ENCODE assay signal across 25 cellular contexts in genomic region chr15:39882602-39883001, GRCh38.
"Had no signal": no experiment of that assay in that cellular context is flagged by ENCODE, and none has a peak within 500 bp of the region (broad histone marks: within the 10 kb centered on the region; RNA-seq: fewer than 3 reads in every experiment).

No MANE protein-coding gene starts in this region.

- DNase-seq: dermis blood vessel endothelial cell; dorsolateral prefrontal cortex; effector CD4-positive, alpha-beta T cell; effector memory CD4-positive, alpha-beta T cell; foreskin keratinocyte; heart left ventricle; hypothalamus; immature natural killer cell; islet precursor cell; kidney; kidney glomerular epithelial cell; left colon; left ventricle myocardium superior; lower lobe of right lung; mesenchymal stem cell; mucosa of descending colon; naive B cell had no signal

- H3K36me3 Mint-ChIP-seq: immature natural killer cell, mesothelial cell of epicardium, naive B cell had no signal

- H2AFZ ChIP-seq: hepatocyte had no signal

- FAIRE-seq: endothelial cell of umbilical vein, frontal cortex, kidney had no signal

- H3K36me3 ChIP-seq: esophagus muscularis mucosa, gastroesophageal sphincter, heart left ventricle, lower lobe of right lung had no signal

- H3K9me3 Mint-ChIP-seq: immature natural killer cell, mesothelial cell of epicardium, naive B cell had no signal

- ATAC-seq: foreskin keratinocyte, gastroesophageal sphincter, heart left ventricle, left colon, left lobe of liver, left ventricle myocardium superior, lower lobe of right lung, mucosa of descending colon had no signal

- H3K4me3 Mint-ChIP-seq: immature natural killer cell, mesothelial cell of epicardium, naive B cell had no signal

- H3K9me3 ChIP-seq: esophagus muscularis mucosa, gastroesophageal sphincter, heart left ventricle, lower lobe of right lung, mucosa of descending colon had no signal

- H3K27me3 ChIP-seq: dorsolateral prefrontal cortex, esophagus muscularis mucosa, foreskin keratinocyte, gastroesophageal sphincter, hepatocyte had no signal

- H3K79me2 ChIP-seq: hepatocyte had no signal

- H3K4me1 Mint-ChIP-seq: immature natural killer cell, naive B cell had no signal

- H3K4me2 ChIP-seq: hepatocyte had no signal

- H3K27me3 Mint-ChIP-seq: naive B cell had no signal

- H3K27ac Mint-ChIP-seq: immature natural killer cell, mesothelial cell of epicardium, naive B cell had no signal

- H3K4me3 ChIP-seq: coronary artery, dorsolateral prefrontal cortex, esophagus muscularis mucosa, gastroesophageal sphincter, heart left ventricle, hepatocyte, lower lobe of right lung, mucosa of descending colon had no signal

- H3K4me1 ChIP-seq: esophagus muscularis mucosa, gastroesophageal sphincter, heart left ventricle, lower lobe of right lung had no signal

- H3K27ac ChIP-seq: coronary artery, dorsolateral prefrontal cortex, esophagus muscularis mucosa, foreskin keratinocyte, gastroesophageal sphincter, heart left ventricle, hepatocyte, lower lobe of right lung had no signal
